22 cellular contexts compared by ENCODE assay signal in genomic region chr4:102569200-102569599, GRCh38.
A peak's percentile ranks its signal among the peaks of the same experiment; 100 is the strongest.
DNase-seq lines count a peak whose midpoint lies in the region; ATAC-seq and TF ChIP-seq lines count a peak whose summit lies in the region.
"Had no signal": no experiment of that assay in that cellular context is flagged by ENCODE, and none has a peak within 500 bp of the region (broad histone marks: within the 10 kb centered on the region; RNA-seq: fewer than 3 reads in every experiment).

No MANE protein-coding gene starts in this region.

- peaks cover 32% of the 10 kb centered on the region for H3K4me1 ChIP-seq in ACC112 (ENCODE audit: control insufficient read depth, insufficient read depth, low read length, unreplicated experiment)
- H3K4me1 ChIP-seq: colonic mucosa had no signal

- H3K27ac ChIP-seq in ACC112 (ENCODE audit: low read depth, low read length) (peak overlapping the region; percentile 48), brain microvascular endothelial cell (peak overlapping the region; percentile 16)
- H3K27ac ChIP-seq: BLaER1, colonic mucosa had no signal

- H3K36me3 ChIP-seq in ACC112 (ENCODE audit: insufficient read depth, low read length), result 0 out of 2 replicates have a peak, but pooled peaks cover 6% of the 10 kb centered on the region
- peaks cover 3% of the 10 kb centered on the region for H3K36me3 ChIP-seq in brain microvascular endothelial cell (replicated peaks)

- DNase-seq in ELR (ENCODE audit: low read depth), result peak; percentile 21
- DNase-seq in brain microvascular endothelial cell, result no peak
- peak; percentile 15 to 45 for DNase-seq in foreskin fibroblast
- DNase-seq in G401 (ENCODE audit: low spot score), result no peak
- no peak for DNase-seq in activated T-helper 1 cell treated with anti-CD3 and anti-CD28 coated beads, Interleukin-12 subunit alpha, Interleukin-12 subunit beta, Interleukin-2, Interleukin-4 antibody, amounts not matched to agents 30 ng/mL and 10 ng/mL and 1 ng/mL, durations not matched to agents 14 hours and 24 hours and 36 hours (ENCODE audit: low spot score)
- no peak for DNase-seq in SW480 (ENCODE audit: low spot score)
- DNase-seq: activated CD4-positive, alpha-beta memory T cell treated with anti-CD3 and anti-CD28 coated beads, Interleukin-2, amount 10 ng/mL, durations not matched to agents 7 days and 5 days; amniotic stem cell; colonic mucosa; DMS 273 treated with DMSO at 0.1 percent for 48 hours; hippocampal formation; left cardiac atrium; MG63; mucosa of descending colon; NCI-H2081; NCI-H524 treated with DMSO at 0.1 percent for 48 hours; right cardiac atrium; stimulated activated CD4-positive, alpha-beta T cell treated with anti-CD3 and anti-CD28 coated beads, Interleukin-2, amount 100 ng/mL, for 24 hours had no signal

- in situ Hi-C loops in brain microvascular endothelial cell (cut with HindIII; ENCODE audit: low pct_ligation_motif_present, low sequenced_read_pairs) (no loop called here), G401 (cut with HindIII; ENCODE audit: low sequenced_read_pairs) (no loop called here)

- no peaks in the 10 kb centered on the region for H3K27me3 Mint-ChIP-seq in activated T-helper 1 cell treated with anti-CD3 and anti-CD28 coated beads, Interleukin-12 subunit alpha, Interleukin-12 subunit beta, Interleukin-2, Interleukin-4 antibody, amounts not matched to agents 30 ng/mL and 10 ng/mL and 1 ng/mL, durations not matched to agents 14 hours and 24 hours and 36 hours (ENCODE audit: insufficient read depth)
- H3K27me3 Mint-ChIP-seq: activated CD4-positive, alpha-beta memory T cell treated with anti-CD3 and anti-CD28 coated beads, Interleukin-2, amount 10 ng/mL, durations not matched to agents 7 days and 5 days had no signal

- no peak overlapping the region for H3K27ac Mint-ChIP-seq in activated T-helper 1 cell treated with anti-CD3 and anti-CD28 coated beads, Interleukin-12 subunit alpha, Interleukin-12 subunit beta, Interleukin-2, Interleukin-4 antibody, amounts not matched to agents 30 ng/mL and 10 ng/mL and 1 ng/mL, durations not matched to agents 14 hours and 24 hours and 36 hours
- H3K27ac Mint-ChIP-seq: activated CD4-positive, alpha-beta memory T cell treated with anti-CD3 and anti-CD28 coated beads, Interleukin-2, amount 10 ng/mL, durations not matched to agents 7 days and 5 days had no signal

- no peak overlapping the region for H3K4me3 Mint-ChIP-seq in activated T-helper 1 cell treated with anti-CD3 and anti-CD28 coated beads, Interleukin-12 subunit alpha, Interleukin-12 subunit beta, Interleukin-2, Interleukin-4 antibody, amounts not matched to agents 30 ng/mL and 10 ng/mL and 1 ng/mL, durations not matched to agents 14 hours and 24 hours and 36 hours
- H3K4me3 Mint-ChIP-seq: activated CD4-positive, alpha-beta memory T cell treated with anti-CD3 and anti-CD28 coated beads, Interleukin-2, amount 10 ng/mL, durations not matched to agents 7 days and 5 days had no signal

- no peak overlapping the region for H2AFZ ChIP-seq in ACC112 (ENCODE audit: low read length, unreplicated experiment)

- H3K79me2 ChIP-seq in ACC112 (ENCODE audit: control insufficient read depth, insufficient read depth, low read length, unreplicated experiment), result peaks cover 5% of the 10 kb centered on the region

- peaks cover 58% of the 10 kb centered on the region for H3K4me1 Mint-ChIP-seq in activated T-helper 1 cell treated with anti-CD3 and anti-CD28 coated beads, Interleukin-12 subunit alpha, Interleukin-12 subunit beta, Interleukin-2, Interleukin-4 antibody, amounts not matched to agents 30 ng/mL and 10 ng/mL and 1 ng/mL, durations not matched to agents 14 hours and 24 hours and 36 hours (ENCODE audit: low read depth)

- ATAC-seq in GM18867 (IDR thresholded peaks at IDR 0.05; ENCODE audit: unreplicated experiment), result no peak
- ATAC-seq: left cardiac atrium, mucosa of descending colon, Panc1, right cardiac atrium had no signal

- no peaks in the 10 kb centered on the region for H3K27me3 ChIP-seq in ACC112 (ENCODE audit: insufficient read depth, low read length)
- H3K27me3 ChIP-seq in brain microvascular endothelial cell (replicated peaks), result no peaks in the 10 kb centered on the region
- H3K27me3 ChIP-seq: BLaER1, colonic mucosa, MG63 had no signal

- TF ChIP-seq CTCF in brain microvascular endothelial cell (IDR thresholded peaks at IDR 0.05; ENCODE audit: low read depth, low read length, missing control alignments), result no peak
- no peak for TF ChIP-seq CTCF in foreskin fibroblast (IDR thresholded peaks at IDR 0.05; ENCODE audit: low read depth, low read length)

- intact Hi-C loops in activated T-helper 1 cell treated with anti-CD3 and anti-CD28 coated beads, Interleukin-12 subunit alpha, Interleukin-12 subunit beta, Interleukin-2, Interleukin-4 antibody, amounts not matched to agents 30 ng/mL and 10 ng/mL and 1 ng/mL, durations not matched to agents 14 hours and 24 hours and 36 hours (cut with micrococcal nuclease), result no loop called here

- no peaks in the 10 kb centered on the region for H3K9me3 Mint-ChIP-seq in activated T-helper 1 cell treated with anti-CD3 and anti-CD28 coated beads, Interleukin-12 subunit alpha, Interleukin-12 subunit beta, Interleukin-2, Interleukin-4 antibody, amounts not matched to agents 30 ng/mL and 10 ng/mL and 1 ng/mL, durations not matched to agents 14 hours and 24 hours and 36 hours
- H3K9me3 Mint-ChIP-seq: activated CD4-positive, alpha-beta memory T cell treated with anti-CD3 and anti-CD28 coated beads, Interleukin-2, amount 10 ng/mL, durations not matched to agents 7 days and 5 days had no signal

- H3K36me3 Mint-ChIP-seq in activated T-helper 1 cell treated with anti-CD3 and anti-CD28 coated beads, Interleukin-12 subunit alpha, Interleukin-12 subunit beta, Interleukin-2, Interleukin-4 antibody, amounts not matched to agents 30 ng/mL and 10 ng/mL and 1 ng/mL, durations not matched to agents 14 hours and 24 hours and 36 hours (ENCODE audit: low read depth), result peaks cover 60% of the 10 kb centered on the region

- H3K4me3 ChIP-seq in ACC112 (ENCODE audit: low read depth, low read length) (peak overlapping the region; percentile 26; the same call in 1 of the 2 replicates), brain microvascular endothelial cell (ENCODE audit: low read depth, low read length) (no peak overlapping the region), foreskin fibroblast (ENCODE audit: low read depth in 1 of 2, low read length in 2 of 2) (no peak overlapping the region)
- H3K4me3 ChIP-seq: BLaER1, colonic mucosa, MG63, mucosa of descending colon had no signal

Comparison
In these comparisons a context has a peak if more than half of its experiments do, and no peak if none do; other contexts are left out.
1. DNase-seq: peak in ELR (single experiment) and foreskin fibroblast (2 of 2); none in brain microvascular endothelial cell (single experiment), G401 (single experiment), activated T-helper 1 cell treated with anti-CD3 and anti-CD28 coated beads, Interleukin-12 subunit alpha, Interleukin-12 subunit beta, Interleukin-2, Interleukin-4 antibody, amounts not matched to agents 30 ng/mL and 10 ng/mL and 1 ng/mL, durations not matched to agents 14 hours and 24 hours and 36 hours (single experiment) and SW480 (single experiment).